8 cellular contexts compared by ENCODE assay signal in the genomic region with DNA sequence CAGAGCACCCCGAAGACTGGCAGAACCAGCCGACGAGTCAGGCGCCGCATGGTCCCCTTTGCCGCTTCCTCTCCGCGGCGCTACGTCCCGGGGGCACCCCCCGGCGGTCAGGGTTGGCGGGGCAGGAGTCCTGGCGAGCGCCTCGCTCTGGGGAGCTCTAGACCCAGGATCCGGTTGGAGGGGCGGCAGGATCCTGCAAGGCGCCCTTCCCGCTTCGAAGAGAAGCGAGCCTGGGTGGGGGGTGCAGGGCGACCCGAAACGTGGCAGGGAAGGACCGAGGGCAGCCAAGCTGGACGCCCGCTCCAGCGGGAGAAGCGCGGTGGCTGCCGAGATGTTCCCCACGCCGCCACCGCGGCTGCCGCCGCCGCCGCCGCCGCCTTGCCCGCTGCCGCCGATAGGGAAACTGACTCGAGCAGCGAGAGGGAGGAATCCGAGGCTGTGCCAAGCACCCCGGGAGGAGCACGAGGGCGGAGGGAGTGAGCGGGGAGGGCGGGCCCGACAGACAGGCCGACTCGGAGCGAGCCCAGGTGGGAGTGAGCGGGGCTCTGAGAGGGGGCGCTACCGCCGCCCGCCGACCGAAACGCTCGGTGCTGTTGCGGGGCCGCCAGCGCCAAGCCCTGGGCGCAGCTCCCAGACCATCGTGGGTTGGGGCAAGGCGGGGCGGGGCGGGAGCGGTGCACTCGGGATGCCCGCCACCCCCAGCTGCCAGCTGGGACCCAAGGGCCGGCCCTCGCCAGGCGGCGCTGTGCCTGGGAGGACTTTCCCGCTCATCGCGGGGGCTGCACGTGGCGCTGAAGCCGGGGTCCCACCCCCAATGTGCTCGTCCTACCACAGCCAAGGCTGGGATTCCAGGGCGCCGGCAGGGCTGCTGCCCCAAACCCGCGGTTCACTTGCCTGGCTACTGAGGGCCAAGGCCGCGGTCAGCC. TPM values are rescaled to one million over a fixed set of nuclear protein-coding genes. Genes with fewer than 3 reads are reported as not detected.
DNase-seq lines count a peak whose midpoint lies in the region; ATAC-seq, FAIRE-seq and TF ChIP-seq lines count a peak whose summit lies in the region.

TSS of gene GALNT14 (minus strand) at position 404 of the 926 bp plus-strand sequence. CDS start at position 50, 354 bp downstream.

- H3K27ac Mint-ChIP-seq in Calu3 (ENCODE audit: unreplicated experiment): peak within 1 kb of the TSS; percentile 64
- H3K27ac Mint-ChIP-seq in GM23338: no peak within 1 kb of the TSS

- peak; percentile 93 for DNase-seq in Calu3
- DNase-seq in GM23338 (ENCODE audit: low spot score): peak; percentile 81
- DNase-seq in NCI-H748 treated with DMSO at 0.1 percent for 48 hours (lab: John Stamatoyannopoulos, UW): peak; percentile 3
- DNase-seq in adrenal gland: peak; percentile 29 to 60 (median 36)
- DNase-seq in heart right ventricle: peak; percentile 28 to 59
- peak; percentile 48 to 87 (median 68) for DNase-seq in pancreas
- DNase-seq in HuH-7.5 (ENCODE audit: low spot score): no peak
- DNase-seq in LoVo (ENCODE audit: low spot score): no peak

- H3K27ac ChIP-seq in GM23338 (ENCODE audit: low read depth) (no peak within 1 kb of the TSS), adrenal gland (peak within 1 kb of the TSS in 1 of 5 donors; percentile 30), heart right ventricle (no peak within 1 kb of the TSS), pancreas (no peak within 1 kb of the TSS)

- H3K27me3 Mint-ChIP-seq in Calu3 (ENCODE audit: unreplicated experiment): peaks cover 26% of the 10 kb centered on the region
- peaks cover 39% of the 10 kb centered on the region for H3K27me3 Mint-ChIP-seq in GM23338 (ENCODE audit: insufficient read depth, low read depth, poor library complexity)

- H3K4me3 ChIP-seq in GM23338 (peak within 1 kb of the TSS; percentile 60), adrenal gland (peak within 1 kb of the TSS in 2 of 4 donors; percentile 14 to 43), heart right ventricle (peak within 1 kb of the TSS; percentile 41 to 60 (median 58)), pancreas (peak within 1 kb of the TSS; percentile 33 to 59 (median 44))

- H3K36me3 ChIP-seq in GM23338 (ENCODE audit: insufficient read depth) (no peaks in the 10 kb centered on the region), adrenal gland (replicated peaks in 1 of 2) (no peaks in the 10 kb centered on the region), heart right ventricle (no peaks in the 10 kb centered on the region), pancreas (no peaks in the 10 kb centered on the region)

- H3K4me1 ChIP-seq in GM23338 (ENCODE audit: insufficient read depth): peaks cover 10% of the 10 kb centered on the region; the same call in 1 of the 2 replicates
- peaks cover 13 to 21% of the 10 kb centered on the region in 2 donors for H3K4me1 ChIP-seq in adrenal gland (replicated peaks in 1 of 2)
- peaks cover 0 to 24% (median 19%) of the 10 kb centered on the region in 9 donors for H3K4me1 ChIP-seq in heart right ventricle
- peaks cover 0 to 7% (median 0%) of the 10 kb centered on the region in 3 donors for H3K4me1 ChIP-seq in pancreas

- TF ChIP-seq CTCF in Calu3 (IDR thresholded peaks at IDR 0.05; ENCODE audit: unreplicated experiment): peak; percentile 78
- TF ChIP-seq CTCF in GM23338 (conservative IDR thresholded peaks at IDR 0.05; ENCODE audit: low read depth in 2 of 2): peak; percentile 42 to 60
- TF ChIP-seq CTCF in adrenal gland (IDR thresholded peaks at IDR 0.05): peak; percentile 6 to 26 (median 14)
- TF ChIP-seq CTCF in heart right ventricle (IDR thresholded peaks at IDR 0.05): peak in 8 of 9 donors; percentile 24 to 60 (median 49)
- TF ChIP-seq CTCF in pancreas (IDR thresholded peaks at IDR 0.05): peak; percentile 6 to 22 (median 12)

- no peaks in the 10 kb centered on the region for H3K9me3 Mint-ChIP-seq in Calu3 (ENCODE audit: low read depth, unreplicated experiment)
- no peaks in the 10 kb centered on the region; the same call in 2 of the 3 replicates for H3K9me3 Mint-ChIP-seq in GM23338

- H4K20me1 ChIP-seq in GM23338 (replicated peaks; ENCODE audit: insufficient read depth): no peaks in the 10 kb centered on the region

- H3F3A ChIP-seq in GM23338 (replicated peaks; ENCODE audit: low read depth): no peaks in the 10 kb centered on the region

- peak within 1 kb of the TSS; percentile 96 for H2AFZ ChIP-seq in GM23338

- CTCF ChIA-PET in Calu3 (lab: Charles Lee): interaction anchor here (0.7 to 3.1 kb wide), 17 partner anchors 8 to 427 kb away, joined by 3 to 25 read pairs (median 4); partner anchors contain the start of gene EHD3

- WGBS in adrenal gland, 4 donors: 0 to 2% (median 1%) methylated on average over 9 to 95 of the region's 95 CpGs
- 1% methylated on average over 89 to 95 of the region's 95 CpGs for WGBS in heart right ventricle, 2 donors
- 2% methylated on average over 65 to 95 of the region's 95 CpGs for WGBS in pancreas, 2 donors

- intact Hi-C loops in Calu3 (cut with micrococcal nuclease; ENCODE audit: unreplicated experiment): loop anchor here (2.0 to 10.0 kb wide), 3 partner anchors 133 to 195 kb away; no protein-coding TSS in a partner anchor
- intact Hi-C loops in adrenal gland (cut with DNase I): no loop called here
- intact Hi-C loops in heart right ventricle (cut with DNase I): no loop called here
- intact Hi-C loops in pancreas (cut with DNase I): no loop called here

- H3K4me2 ChIP-seq in GM23338: peak within 1 kb of the TSS; percentile 83

- H3K36me3 Mint-ChIP-seq in Calu3 (ENCODE audit: insufficient read depth, unreplicated experiment) (peaks cover 21% of the 10 kb centered on the region), GM23338 (ENCODE audit: low read depth) (no peaks in the 10 kb centered on the region)

- H3K9me2 ChIP-seq in GM23338 (ENCODE audit: insufficient read depth): peaks cover 5% of the 10 kb centered on the region; the same call in 1 of the 2 replicates

- no peak for FAIRE-seq in pancreas (lab: Jason Lieb, UNC)

- TF ChIP-seq POLR2A in adrenal gland (IDR thresholded peaks at IDR 0.05): no peak

- H3K4me3 Mint-ChIP-seq in Calu3 (ENCODE audit: low read depth, unreplicated experiment) (peak within 1 kb of the TSS; percentile 97), GM23338 (peak within 1 kb of the TSS; percentile 77)

- H3K27me3 ChIP-seq in GM23338 (ENCODE audit: insufficient read depth) (peaks cover 68% of the 10 kb centered on the region), adrenal gland (peaks cover 29% of the 10 kb centered on the region), heart right ventricle (peaks cover 0 to 67% (median 59%) of the 10 kb centered on the region in 7 donors), pancreas (peaks cover 0 to 4% (median 1%) of the 10 kb centered on the region in 4 donors)

- peaks cover 39% of the 10 kb centered on the region for H3K4me1 Mint-ChIP-seq in Calu3 (ENCODE audit: low read depth, unreplicated experiment)
- H3K4me1 Mint-ChIP-seq in GM23338: peaks cover 32% of the 10 kb centered on the region

- H3K9me3 ChIP-seq in adrenal gland (replicated peaks in 1 of 3) (no peaks in the 10 kb centered on the region), heart right ventricle (no peaks in the 10 kb centered on the region), pancreas (no peaks in the 10 kb centered on the region)

- ATAC-seq in GM23338: peak; percentile 69
- peak; percentile 74 to 89 (median 80) for ATAC-seq in heart right ventricle
- peak; percentile 79 to 90 (median 84) for ATAC-seq in pancreas

- H3K79me2 ChIP-seq in GM23338 (replicated peaks; ENCODE audit: insufficient read depth): peaks cover 3% of the 10 kb centered on the region; the same call in 1 of the 2 replicates

- BruUV-seq in Calu3 (replicated peaks; lab: Mats Ljungman, UMichigan): no TSS peak

TF ChIP-seq in GM23338, 12 proteins besides CTCF, POLR2A, EP300 and RAD21:
- TF ChIP-seq ZNF331 (CRISPR knock-in tag; IDR thresholded peaks at IDR 0.05; ENCODE audit: low read depth): no peak
- no peak for TF ChIP-seq REST (IDR thresholded peaks at IDR 0.05; ENCODE audit: unreplicated experiment)
- no peak for TF ChIP-seq POLR2AphosphoS5 (IDR thresholded peaks at IDR 0.05; ENCODE audit: low read depth)
- TF ChIP-seq NANOG (IDR thresholded peaks at IDR 0.05; ENCODE audit: borderline replicate concordance): no peak
- TF ChIP-seq EZH2 (IDR thresholded peaks at IDR 0.05; ENCODE audit: low read depth, unreplicated experiment): no peak

RNA-seq across cellular contexts. Expression of gene GALNT14, which starts in this region (rescaled TPM):
- total RNA-seq in Calu3 (2022): 50.3 and 61.9 TPM in 2 replicates
- 7.7 and 10.4 TPM in 2 replicates for total RNA-seq in GM23338 (2014; rRNA removed; shearing (Covaris generic))
- polyA plus RNA-seq in GM23338 (2016; fragmentation: Nextera tagmentation; extraction: Ambion mirVana): 5.4 and 5.6 TPM in 2 replicates
- total RNA-seq in adrenal gland: 1 to 10 TPM in 3 of 8 donors, under 1 TPM in 3, not detected in 2; 0.39 to 8.9 (median 1.3) TPM
- polyA plus RNA-seq in adrenal gland: 1 to 10 TPM; 1.6 to 3.5 (median 2.6) TPM
- total RNA-seq in heart right ventricle: 1 to 10 TPM in 1 of 10 donors, under 1 TPM in 7, not detected in 2; 0.17 to 1.4 (median 0.53) TPM
- under 1 TPM; 0.65 to 0.66 TPM for polyA plus RNA-seq in heart right ventricle
- 1 to 10 TPM; 1.9 to 3.8 (median 2.4) TPM for total RNA-seq in pancreas
- polyA plus RNA-seq in pancreas: 1 to 10 TPM; 5.1 to 9.1 TPM

Comparison
In these comparisons a context has a peak if more than half of its experiments do, and no peak if none do; other contexts are left out.
1. DNase-seq: peak in Calu3 (single experiment), GM23338 (single experiment), NCI-H748 treated with DMSO at 0.1 percent for 48 hours (single experiment), adrenal gland (7 of 7), heart right ventricle (2 of 2) and pancreas (6 of 6); none in HuH-7.5 (single experiment) and LoVo (single experiment).
2. CTCF ChIP-seq: peak in every context shown above with its lines; median percentile 78 in Calu3; 51 in GM23338; 49 in heart right ventricle; 14 in adrenal gland; 12 in pancreas.
3. Peak in every context shown above with its lines, with median percentiles within 50 percentile points of each other: ATAC-seq.